ENCODE assay signal across 28 cellular contexts in genomic region chr6:84445074-84445473, GRCh38.
"Had no signal": no experiment of that assay in that cellular context is flagged by ENCODE, and none has a peak within 500 bp of the region (broad histone marks: within the 10 kb centered on the region; RNA-seq: fewer than 3 reads in every experiment).

No MANE protein-coding gene starts in this region.

- DNase-seq: activated CD4-positive, alpha-beta memory T cell treated with anti-CD3 and anti-CD28 coated beads for 36 hours; activated CD4-positive, alpha-beta T cell treated with anti-CD3 and anti-CD28 coated beads for 36 hours; activated CD4-positive, alpha-beta T cell treated with anti-CD3 and anti-CD28 coated beads, Interleukin-2, amount 10 ng/mL, durations not matched to agents 24 days and 14 days; activated CD4-positive, CD25-positive, alpha-beta regulatory T cell; activated CD4-positive, CD25-positive, alpha-beta regulatory T cell treated with anti-CD3 and anti-CD28 coated beads, Interleukin-2, amount 50 U/mL, for 72 hours; activated CD8-positive, alpha-beta memory T cell treated with anti-CD3 and anti-CD28 coated beads, Interleukin-2, amount 10 ng/mL, durations not matched to agents 7 days and 5 days; activated CD8-positive, alpha-beta memory T cell treated with anti-CD3 and anti-CD28 coated beads, Interleukin-2, amount 50 U/mL, for 4 hours; activated CD8-positive, alpha-beta T cell treated with anti-CD3 and anti-CD28 coated beads, Interleukin-2, amount 10 ng/mL, durations not matched to agents 7 days and 5 days; activated effector memory CD4-positive, alpha-beta T cell treated with anti-CD3 and anti-CD28 coated beads, Interleukin-2, amount 50 U/mL, for 16 hours; activated naive CD4-positive, alpha-beta T cell; activated naive CD4-positive, alpha-beta T cell treated with anti-CD3 and anti-CD28 coated beads, Interleukin-2, amount 10 ng/mL, durations not matched to agents 7 days and 5 days; activated naive CD8-positive, alpha-beta T cell treated with anti-CD3 and anti-CD28 coated beads, Interleukin-2, amount 10 ng/mL, durations not matched to agents 7 days and 5 days; activated T-cell treated with anti-CD3 and anti-CD28 coated beads, Interleukin-2, amount 50 U/mL, for 1 hour; activated T-cell treated with anti-CD3 and anti-CD28 coated beads, Interleukin-2, amount 50 U/mL, for 48 hours; central memory CD4-positive, alpha-beta T cell; cerebellar nuclear complex; colonic mucosa; dorsolateral prefrontal cortex; effector memory CD4-positive, alpha-beta T cell; endodermal cell; foreskin melanocyte; head of caudate nucleus; T-helper 2 cell had no signal

- H3K27ac ChIP-seq: ascending aorta, breast epithelium, cardiac muscle cell, colonic mucosa, dorsolateral prefrontal cortex had no signal

- H3K4me3 ChIP-seq: ascending aorta, breast epithelium, cardiac muscle cell, colonic mucosa, dorsolateral prefrontal cortex had no signal

- H3K9me3 ChIP-seq: ascending aorta, breast epithelium, colonic mucosa had no signal

- H3K4me1 ChIP-seq: ascending aorta, breast epithelium, colonic mucosa had no signal

- H3K27me3 ChIP-seq: ascending aorta, breast epithelium, cardiac muscle cell, colonic mucosa had no signal

- H3K36me3 ChIP-seq: ascending aorta, breast epithelium, cardiac muscle cell, colonic mucosa had no signal

- ATAC-seq: activated CD4-positive, alpha-beta T cell treated with anti-CD3 and anti-CD28 coated beads for 36 hours; activated CD8-positive, alpha-beta memory T cell treated with anti-CD3 and anti-CD28 coated beads, Interleukin-2, amount 10 ng/mL, durations not matched to agents 7 days and 5 days; activated CD8-positive, alpha-beta T cell treated with anti-CD3 and anti-CD28 coated beads, Interleukin-2, amount 10 ng/mL, durations not matched to agents 7 days and 5 days; activated naive CD4-positive, alpha-beta T cell treated with anti-CD3 and anti-CD28 coated beads, Interleukin-2, amount 50 U/mL, for 72 hours; esophagus mucosa had no signal
